In genomic region chr1:45543599-45544417, GRCh38 we compare ENCODE assay signal across 8 cellular contexts. TPM values are rescaled to one million over a fixed set of nuclear protein-coding genes. Genes with fewer than 3 reads are reported as not detected.
DNase-seq lines count a peak whose midpoint lies in the region; ATAC-seq and TF ChIP-seq lines count a peak whose summit lies in the region.

No MANE protein-coding gene starts in this region.

- H4K20me1 ChIP-seq in BLaER1 treated with 17β-estradiol and CSF1 and Interleukin-3, amounts not matched to agents 10 nM and 100 nM = no peaks in the 10 kb centered on the region; a peak in 1 of 22 replicates

- POLR2A ChIA-PET in WTC11 (lab: Charles Lee) = no interaction called here

- H3K9me3 ChIP-seq in BLaER1 treated with 17β-estradiol and CSF1 and Interleukin-3, amounts not matched to agents 10 nM and 100 nM (replicated peaks in 1 of 11) = peaks cover 0 to 5% (median 0%) of the 10 kb centered on the region in 11 experiments; a peak in 1 of 22 replicates

- H3K27me3 ChIP-seq in BLaER1 treated with 17β-estradiol and CSF1 and Interleukin-3, amounts not matched to agents 10 nM and 100 nM = no peaks in the 10 kb centered on the region

- H3K27ac ChIP-seq in BLaER1 treated with 17β-estradiol and CSF1 and Interleukin-3, amounts not matched to agents 10 nM and 100 nM = peak overlapping the region; percentile 88 to 97 (median 94)

- ATAC-seq in HG03097 (IDR thresholded peaks at IDR 0.05; ENCODE audit: low FRiP score, unreplicated experiment) (peak; percentile 47), WTC11 (peak; percentile 79), natural killer cell (peak; percentile 95 to 98 (median 95))
- ATAC-seq in stimulated activated naive CD8-positive, alpha-beta T cell treated with anti-CD3 and anti-CD28 coated beads, Interleukin-15, amount 100 ng/mL, for 72 hours = peak; percentile 96

- H3K4me3 ChIP-seq in BLaER1 treated with 17β-estradiol and CSF1 and Interleukin-3, amounts not matched to agents 10 nM and 100 nM = peak overlapping the region; percentile 22 to 60 (median 48); a peak in 17 of 20 replicates
- no peak overlapping the region for H3K4me3 ChIP-seq in choroid plexus epithelial cell (ENCODE audit: low read depth, low read length)

- H3K27me3 Mint-ChIP-seq in WTC11 (ENCODE audit: low read depth) = no peaks in the 10 kb centered on the region
- H3K27me3 Mint-ChIP-seq in natural killer cell (ENCODE audit: low read depth in 2 of 2) = peaks cover 18 to 23% of the 10 kb centered on the region in 2 donors
- peaks cover 6% of the 10 kb centered on the region for H3K27me3 Mint-ChIP-seq in stimulated activated naive CD8-positive, alpha-beta T cell treated with anti-CD3 and anti-CD28 coated beads, Interleukin-15, amount 100 ng/mL, for 72 hours
- peaks cover 9% of the 10 kb centered on the region for H3K27me3 Mint-ChIP-seq in progenitor cell of endocrine pancreas

- CTCF ChIA-PET in WTC11 (lab: Charles Lee) = no interaction called here

- H3K27ac Mint-ChIP-seq in WTC11 (no peak overlapping the region), natural killer cell (peak overlapping the region; percentile 70 to 84), progenitor cell of endocrine pancreas (no peak overlapping the region)
- H3K27ac Mint-ChIP-seq in stimulated activated naive CD8-positive, alpha-beta T cell treated with anti-CD3 and anti-CD28 coated beads, Interleukin-15, amount 100 ng/mL, for 72 hours = peak overlapping the region in 1 of 2 donors; percentile 80

- intact Hi-C loops in natural killer cell (cut with micrococcal nuclease) = no loop called here

- H3K4me1 Mint-ChIP-seq in WTC11 = peaks cover 11% of the 10 kb centered on the region
- peaks cover 10 to 16% of the 10 kb centered on the region in 2 donors for H3K4me1 Mint-ChIP-seq in natural killer cell
- peaks cover 42% of the 10 kb centered on the region for H3K4me1 Mint-ChIP-seq in stimulated activated naive CD8-positive, alpha-beta T cell treated with anti-CD3 and anti-CD28 coated beads, Interleukin-15, amount 100 ng/mL, for 72 hours
- peaks cover 8% of the 10 kb centered on the region for H3K4me1 Mint-ChIP-seq in progenitor cell of endocrine pancreas (ENCODE audit: low read depth)

- H3K4me3 Mint-ChIP-seq in WTC11 = no peak overlapping the region
- peak overlapping the region; percentile 65 for H3K4me3 Mint-ChIP-seq in natural killer cell
- peak overlapping the region; percentile 67 to 78 for H3K4me3 Mint-ChIP-seq in stimulated activated naive CD8-positive, alpha-beta T cell treated with anti-CD3 and anti-CD28 coated beads, Interleukin-15, amount 100 ng/mL, for 72 hours
- no peak overlapping the region for H3K4me3 Mint-ChIP-seq in progenitor cell of endocrine pancreas (ENCODE audit: low read depth)

- TF ChIP-seq CTCF in WTC11 (IDR thresholded peaks at IDR 0.05) = no peak
- TF ChIP-seq CTCF in choroid plexus epithelial cell (conservative IDR thresholded peaks at IDR 0.05; ENCODE audit: low read depth, low read length) = no peak
- no peak for TF ChIP-seq CTCF in natural killer cell (IDR thresholded peaks at IDR 0.05)
- no peak for TF ChIP-seq CTCF in progenitor cell of endocrine pancreas (IDR thresholded peaks at IDR 0.05; ENCODE audit: unreplicated experiment)

- H3K36me3 ChIP-seq in BLaER1 treated with 17β-estradiol and CSF1 and Interleukin-3, amounts not matched to agents 10 nM and 100 nM = no peaks in the 10 kb centered on the region

- no peaks in the 10 kb centered on the region for H3K36me3 Mint-ChIP-seq in WTC11
- no peaks in the 10 kb centered on the region for H3K36me3 Mint-ChIP-seq in natural killer cell
- H3K36me3 Mint-ChIP-seq in progenitor cell of endocrine pancreas (ENCODE audit: insufficient read depth) = no peaks in the 10 kb centered on the region

- peak overlapping the region; percentile 84 to 100 (median 94) for H3K4me2 ChIP-seq in BLaER1 treated with 17β-estradiol and CSF1 and Interleukin-3, amounts not matched to agents 10 nM and 100 nM

- H3K4me1 ChIP-seq in BLaER1 treated with 17β-estradiol and CSF1 and Interleukin-3, amounts not matched to agents 10 nM and 100 nM = peaks cover 84 to 94% (median 88%) of the 10 kb centered on the region in 10 experiments

- DNase-seq in WTC11 (ENCODE audit: low spot score) (peak; percentile 19), choroid plexus epithelial cell (ENCODE audit: low read depth) (peak; percentile 26), natural killer cell (peak; percentile 57), progenitor cell of endocrine pancreas (ENCODE audit: low spot score, unreplicated experiment) (no peak), AG08395 (ENCODE audit: low spot score) (no peak)
- peak; percentile 42 to 77 for DNase-seq in stimulated activated naive CD8-positive, alpha-beta T cell treated with anti-CD3 and anti-CD28 coated beads, Interleukin-15, amount 100 ng/mL, for 72 hours

- peak overlapping the region; percentile 74 to 83 (median 80); a peak in 21 of 22 replicates for H3K9ac ChIP-seq in BLaER1 treated with 17β-estradiol and CSF1 and Interleukin-3, amounts not matched to agents 10 nM and 100 nM

- no peaks in the 10 kb centered on the region for H3K9me3 Mint-ChIP-seq in WTC11
- no peaks in the 10 kb centered on the region for H3K9me3 Mint-ChIP-seq in natural killer cell
- no peaks in the 10 kb centered on the region for H3K9me3 Mint-ChIP-seq in stimulated activated naive CD8-positive, alpha-beta T cell treated with anti-CD3 and anti-CD28 coated beads, Interleukin-15, amount 100 ng/mL, for 72 hours
- H3K9me3 Mint-ChIP-seq in progenitor cell of endocrine pancreas (ENCODE audit: low read depth) = no peaks in the 10 kb centered on the region

TF ChIP-seq in WTC11, 78 proteins besides CTCF, POLR2A, EP300 and RAD21:
- TF ChIP-seq EMX1 (CRISPR knock-in tag; IDR thresholded peaks at IDR 0.05) (no peak), FOXJ3 (CRISPR knock-in tag; IDR thresholded peaks at IDR 0.05; ENCODE audit: borderline replicate concordance) (no peak), STAT6 (CRISPR knock-in tag; conservative IDR thresholded peaks at IDR 0.05; ENCODE audit: low read depth) (no peak), ZNF121 (CRISPR knock-in tag; IDR thresholded peaks at IDR 0.05) (peak; percentile 74)

RNA-seq across cellular contexts. Expression of gene AKR1A1, which starts 6.8 kb away (rescaled TPM):
- total RNA-seq in WTC11 (2021) (338 to 380 TPM (median 371 TPM) in 3 replicates), natural killer cell (10 to 100 TPM; 45.7 to 54.2 (median 53.9) TPM), progenitor cell of endocrine pancreas (213 and 214 TPM in 2 replicates)

RNA-seq across cellular contexts. Expression of gene PRDX1, which starts 22.1 kb away (rescaled TPM):
- total RNA-seq in WTC11 (2021) (1,102 to 1,197 TPM (median 1,130 TPM) in 3 replicates), natural killer cell (10 to 100 TPM; 24.8 to 39.1 (median 30.6) TPM), progenitor cell of endocrine pancreas (308 and 331 TPM in 2 replicates)

RNA-seq across cellular contexts. Expression of gene NASP, which starts 40.0 kb away (rescaled TPM):
- 488 to 535 TPM (median 489 TPM) in 3 replicates for total RNA-seq in WTC11 (2021)
- total RNA-seq in natural killer cell = 100 to 1,000 TPM; 109 to 171 (median 121) TPM
- 250 and 258 TPM in 2 replicates for total RNA-seq in progenitor cell of endocrine pancreas

RNA-seq across cellular contexts. Expression of gene MMACHC, which starts 43.7 kb away (rescaled TPM):
- total RNA-seq in WTC11 (2021) (8.4 to 10.1 TPM (median 8.5 TPM) in 3 replicates), natural killer cell (1 to 10 TPM in 1 of 3 donors, under 1 TPM in 2; 0.73 to 1.5 (median 0.88) TPM), progenitor cell of endocrine pancreas (10.0 and 11.3 TPM in 2 replicates)

RNA-seq across cellular contexts. Expression of gene CCDC163, which starts 43.9 kb away (rescaled TPM):
- total RNA-seq in WTC11 (2021) (1.9 to 3.6 TPM (median 2.1 TPM) in 3 replicates), natural killer cell (1 to 10 TPM; 3.0 to 6.9 (median 5.8) TPM), progenitor cell of endocrine pancreas (2.6 and 2.8 TPM in 2 replicates)

Comparison
In these comparisons a context has a peak if more than half of its experiments do, and no peak if none do; other contexts are left out.
1. DNase-seq: peak in WTC11 (single experiment), choroid plexus epithelial cell (single experiment), natural killer cell (single experiment) and stimulated activated naive CD8-positive, alpha-beta T cell treated with anti-CD3 and anti-CD28 coated beads, Interleukin-15, amount 100 ng/mL, for 72 hours (2 of 2); none in progenitor cell of endocrine pancreas (single experiment) and AG08395 (single experiment).
2. H3K27ac Mint-ChIP-seq: peak in natural killer cell (2 of 2); none in WTC11 (single experiment) and progenitor cell of endocrine pancreas (single experiment).
3. H3K4me3 Mint-ChIP-seq: peak in natural killer cell (single experiment) and stimulated activated naive CD8-positive, alpha-beta T cell treated with anti-CD3 and anti-CD28 coated beads, Interleukin-15, amount 100 ng/mL, for 72 hours (2 of 2); none in WTC11 (single experiment) and progenitor cell of endocrine pancreas (single experiment).
4. Peak in every context shown above with its lines, with median percentiles within 50 percentile points of each other: ATAC-seq.